ENCODE assay signal across 8 cellular contexts in the genomic region with DNA sequence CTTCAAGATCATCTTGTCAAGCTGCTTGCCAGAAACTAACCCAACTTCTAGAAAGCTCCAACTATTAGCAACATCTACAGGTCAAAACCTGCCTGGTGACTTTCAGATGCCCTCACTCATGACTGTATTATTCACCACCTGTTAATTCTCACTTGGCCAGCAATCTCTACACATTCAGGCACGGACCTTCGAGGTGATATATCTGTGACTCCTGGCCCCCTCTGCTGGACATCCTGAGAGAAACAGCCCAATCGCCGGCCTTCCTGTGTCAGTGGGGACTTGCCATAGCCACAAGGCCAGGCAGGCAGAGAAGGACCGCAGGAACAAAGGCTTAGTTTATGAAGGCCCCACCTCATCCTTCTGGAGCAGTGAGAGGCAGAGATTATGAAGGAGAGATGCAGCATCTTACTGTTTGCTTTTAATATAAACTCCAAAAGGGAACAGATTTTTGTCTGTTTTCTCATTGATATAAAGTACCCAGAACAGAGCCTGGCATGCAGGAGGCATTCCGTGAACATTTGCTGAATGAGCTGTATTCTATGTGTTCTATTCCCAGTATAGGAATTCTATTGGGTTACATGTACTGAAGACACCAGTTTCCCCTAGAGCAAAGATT. TPM values are rescaled to one million over a fixed set of nuclear protein-coding genes. Genes with fewer than 3 reads are reported as not detected.
DNase-seq lines count a peak whose midpoint lies in the region; ATAC-seq and TF ChIP-seq lines count a peak whose summit lies in the region.

No MANE protein-coding gene starts in this region.

- 22% methylated on average over 6 of the region's 6 CpGs for WGBS in prostate gland

- H3K4me3 ChIP-seq in AG09309 (ENCODE audit: control insufficient read depth, low read depth, low read length): no peak overlapping the region
- no peak overlapping the region for H3K4me3 ChIP-seq in LNCaP clone FGC (ENCODE audit: low read depth, low read length)
- H3K4me3 ChIP-seq in prostate gland: no peak overlapping the region

- ATAC-seq in GM18867 (IDR thresholded peaks at IDR 0.05; ENCODE audit: unreplicated experiment): peak; percentile 73
- peak; percentile 46 to 63 for ATAC-seq in left cardiac atrium

- no peak for TF ChIP-seq POLR2A in prostate gland (IDR thresholded peaks at IDR 0.05)

- TF ChIP-seq CTCF in AG09309 (IDR thresholded peaks at IDR 0.05; ENCODE audit: control insufficient read depth, insufficient read depth, low read depth, low read length, missing control alignments) (peak; percentile 81), LNCaP clone FGC (IDR thresholded peaks at IDR 0.05; ENCODE audit: control insufficient read depth, extremely low read depth, insufficient read depth) (peak; percentile 77), prostate gland (IDR thresholded peaks at IDR 0.05) (peak; percentile 44 to 89 (median 74))

- DNase-seq in AG09309 (ENCODE audit: low read depth) (no peak), LNCaP clone FGC (ENCODE audit: low read depth) (peak; percentile 66), SHP77 (lab: John Stamatoyannopoulos, UW) (peak; percentile 53 to 65), anterior cingulate cortex (lab: John Stamatoyannopoulos, UW) (peak in 43 of 58 donors; percentile 13 to 77 (median 39)), left cardiac atrium (peak; percentile 74), prostate gland (ENCODE audit: low spot score) (peak; percentile 89), NCI-H446 treated with DMSO at 0.1 percent for 48 hours (lab: John Stamatoyannopoulos, UW) (no peak)

- intact Hi-C loops in left cardiac atrium (cut with DNase I) (loop anchor here in 1 of 2 donors (5.0 to 10.0 kb wide), 3 partner anchors 36 to 106 kb away; no protein-coding TSS in a partner anchor), prostate gland (cut with DNase I) (no loop called here)

- no peak overlapping the region for H3K27ac ChIP-seq in prostate gland

- H3K4me1 ChIP-seq in prostate gland (replicated peaks): no peaks in the 10 kb centered on the region

- no peaks in the 10 kb centered on the region for H3K9me3 ChIP-seq in prostate gland

- H3K36me3 ChIP-seq in prostate gland: no peaks in the 10 kb centered on the region

- no peaks in the 10 kb centered on the region for H3K27me3 ChIP-seq in prostate gland (replicated peaks; ENCODE audit: insufficient read depth)

RNA-seq across cellular contexts. Expression of a gene that starts 24.4 kb away (rescaled TPM):
- under 1 TPM in 1 of 2 donors, not detected in 1; 0.09 TPM for total RNA-seq in left cardiac atrium
- 1 to 10 TPM in 1 of 2 donors, not detected in 1; 3.7 TPM for total RNA-seq in prostate gland

Comparison
In these comparisons a context has a peak if more than half of its experiments do, and no peak if none do; other contexts are left out.
1. DNase-seq: peak in LNCaP clone FGC (single experiment), SHP77 (2 of 2), anterior cingulate cortex (43 of 58), left cardiac atrium (single experiment) and prostate gland (single experiment); none in AG09309 (single experiment) and NCI-H446 treated with DMSO at 0.1 percent for 48 hours (single experiment).
2. Peak in every context shown above with its lines, with median percentiles within 50 percentile points of each other: CTCF ChIP-seq.